35 cellular contexts compared by ENCODE assay signal in genomic region chr1:217650674-217651073, GRCh38.
"Had no signal": no experiment of that assay in that cellular context is flagged by ENCODE, and none has a peak within 500 bp of the region (broad histone marks: within the 10 kb centered on the region; RNA-seq: fewer than 3 reads in every experiment).

No MANE protein-coding gene starts in this region.

- H3K27me3 ChIP-seq: MG63 had no signal

- DNase-seq: Karpas-422, Kasumi-1, MG63, MM.1S, MV-4-11, NCI-H1048, NCI-H1092, NCI-H1092 treated with DMSO at 0.1 percent for 48 hours, NCI-H1105, NCI-H1105 treated with DMSO at 0.1 percent for 48 hours, NCI-H1417, NCI-H1417 treated with DMSO at 0.1 percent for 48 hours, NCI-H1436, NCI-H1436 treated with DMSO at 0.1 percent for 48 hours, NCI-H146, NCI-H1694, NCI-H1694 treated with DMSO at 0.1 percent for 48 hours, NCI-H187, NCI-H187 treated with DMSO at 0.1 percent for 48 hours, NCI-H1930, NCI-H2029, NCI-H2029 treated with DMSO at 0.1 percent for 48 hours, NCI-H2081, NCI-H2081 treated with DMSO at 0.1 percent for 48 hours, NCI-H2107, NCI-H2171, NCI-H2171 treated with DMSO at 0.1 percent for 48 hours, NCI-H2227 treated with DMSO at 0.1 percent for 48 hours, NCI-H226, NCI-H345, NCI-H446, NCI-H446 treated with DMSO at 0.1 percent for 48 hours, NCI-H510A, NCI-H510A treated with DMSO at 0.1 percent for 48 hours, NCI-H524 had no signal

- H3K4me3 ChIP-seq: MG63 had no signal

- H3K36me3 ChIP-seq: MG63 had no signal

- H3K9me3 ChIP-seq: MG63 had no signal
